Comparison of ENCODE assay signal across 13 cellular contexts in genomic region chr2:70983506-70984227, GRCh38. TPM values are rescaled to one million over a fixed set of nuclear protein-coding genes. Genes with fewer than 3 reads are reported as not detected.
"Had no signal": no experiment of that assay in that cellular context is flagged by ENCODE, and none has a peak within 500 bp of the region (broad histone marks: within the 10 kb centered on the region; RNA-seq: fewer than 3 reads in every experiment).

No MANE protein-coding gene starts in this region.

- H3K27me3 Mint-ChIP-seq: activated naive CD8-positive, alpha-beta T cell treated with anti-CD3 and anti-CD28 coated beads, Interleukin-2, amount 50 U/mL, for 24 hours had no signal

- DNase-seq: activated CD8-positive, alpha-beta T cell treated with anti-CD3 and anti-CD28 coated beads, Interleukin-2, amount 10 ng/mL, durations not matched to agents 7 days and 5 days; activated naive CD8-positive, alpha-beta T cell treated with anti-CD3 and anti-CD28 coated beads, Interleukin-2, amount 50 U/mL, for 24 hours; colonic mucosa; effector CD8-positive, alpha-beta T cell; heart right ventricle; left ventricle myocardium inferior; mesenchymal stem cell; small intestine; T-helper 2 cell; thyroid gland had no signal

- H3K27ac ChIP-seq: ascending aorta, colonic mucosa, heart right ventricle, left ventricle myocardium inferior, thyroid gland had no signal

- H3K4me3 Mint-ChIP-seq: activated naive CD8-positive, alpha-beta T cell treated with anti-CD3 and anti-CD28 coated beads, Interleukin-2, amount 50 U/mL, for 24 hours had no signal

- H3K4me1 ChIP-seq: colonic mucosa had no signal

- ATAC-seq: heart right ventricle had no signal

- H3K4me3 ChIP-seq: ascending aorta, colonic mucosa, heart right ventricle, left ventricle myocardium inferior, thyroid gland had no signal

- H3K9me3 ChIP-seq: ascending aorta, colonic mucosa, heart right ventricle, left ventricle myocardium inferior, thyroid gland had no signal

- FAIRE-seq: frontal cortex, islet of Langerhans, small intestine had no signal

- H3K27me3 ChIP-seq: ascending aorta, colonic mucosa, thyroid gland had no signal

- H3K36me3 ChIP-seq: colonic mucosa had no signal

- H3K9me3 Mint-ChIP-seq: activated naive CD8-positive, alpha-beta T cell treated with anti-CD3 and anti-CD28 coated beads, Interleukin-2, amount 50 U/mL, for 24 hours had no signal

RNA-seq across cellular contexts. Expression of gene ANKRD53, which starts 5.2 kb away (rescaled TPM):
- total RNA-seq: activated CD8-positive, alpha-beta T cell treated with anti-CD3 and anti-CD28 coated beads, Interleukin-2, amount 10 ng/mL, durations not matched to agents 7 days and 5 days had no signal

RNA-seq across cellular contexts. Expression of gene ATP6V1B1, which starts 48.0 kb away (rescaled TPM):
- total RNA-seq: activated CD8-positive, alpha-beta T cell treated with anti-CD3 and anti-CD28 coated beads, Interleukin-2, amount 10 ng/mL, durations not matched to agents 7 days and 5 days; ascending aorta; colonic mucosa; frontal cortex; left ventricle myocardium inferior; thyroid gland had no signal
